Comparison of ENCODE assay signal across 1 cellular context in the genomic region with DNA sequence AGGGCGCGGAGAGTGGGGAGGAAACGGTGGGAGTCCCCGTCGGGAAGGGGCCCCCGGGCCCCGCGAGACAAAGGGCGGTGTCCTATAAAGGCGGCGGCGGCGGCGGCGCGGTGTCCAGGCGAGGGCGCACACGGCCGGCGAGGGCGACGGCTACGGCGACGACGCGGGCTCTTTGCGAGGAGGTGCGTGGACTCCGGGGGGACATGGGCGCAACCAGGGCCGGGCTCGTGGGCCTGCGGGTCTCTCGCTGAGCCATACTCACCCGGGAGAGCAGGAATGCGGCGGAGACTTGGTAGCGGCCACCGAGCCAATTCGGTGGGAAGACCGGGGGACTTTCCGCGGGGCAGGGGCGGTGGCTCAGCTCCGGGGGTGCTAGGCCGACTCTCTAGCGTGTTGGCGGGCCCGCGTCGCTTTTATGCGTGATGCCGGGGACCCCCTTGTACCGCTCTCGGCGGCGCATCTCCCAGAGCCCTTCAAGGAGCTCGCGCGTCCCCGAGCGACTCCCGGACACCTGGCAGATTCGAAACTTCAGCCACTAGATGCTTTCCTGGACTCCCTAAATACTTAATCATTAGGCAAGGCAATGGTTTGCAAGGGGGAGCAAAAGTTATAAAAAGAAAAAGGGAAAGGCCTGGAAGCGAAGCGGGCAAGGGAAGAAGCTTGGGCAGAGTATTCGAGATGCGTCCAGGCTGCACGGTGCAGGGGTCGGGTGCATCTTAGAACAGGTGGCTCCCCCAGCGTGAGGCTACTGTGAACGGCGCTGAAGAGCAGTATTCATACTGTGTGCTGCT.
TF ChIP-seq lines count a peak whose summit lies in the region.

No MANE protein-coding gene starts in this region.

TF ChIP-seq in HepG2, 621 proteins besides CTCF, POLR2A, EP300 and RAD21 (continued from another document and continues in another):
- TF ChIP-seq, protein P1, sequence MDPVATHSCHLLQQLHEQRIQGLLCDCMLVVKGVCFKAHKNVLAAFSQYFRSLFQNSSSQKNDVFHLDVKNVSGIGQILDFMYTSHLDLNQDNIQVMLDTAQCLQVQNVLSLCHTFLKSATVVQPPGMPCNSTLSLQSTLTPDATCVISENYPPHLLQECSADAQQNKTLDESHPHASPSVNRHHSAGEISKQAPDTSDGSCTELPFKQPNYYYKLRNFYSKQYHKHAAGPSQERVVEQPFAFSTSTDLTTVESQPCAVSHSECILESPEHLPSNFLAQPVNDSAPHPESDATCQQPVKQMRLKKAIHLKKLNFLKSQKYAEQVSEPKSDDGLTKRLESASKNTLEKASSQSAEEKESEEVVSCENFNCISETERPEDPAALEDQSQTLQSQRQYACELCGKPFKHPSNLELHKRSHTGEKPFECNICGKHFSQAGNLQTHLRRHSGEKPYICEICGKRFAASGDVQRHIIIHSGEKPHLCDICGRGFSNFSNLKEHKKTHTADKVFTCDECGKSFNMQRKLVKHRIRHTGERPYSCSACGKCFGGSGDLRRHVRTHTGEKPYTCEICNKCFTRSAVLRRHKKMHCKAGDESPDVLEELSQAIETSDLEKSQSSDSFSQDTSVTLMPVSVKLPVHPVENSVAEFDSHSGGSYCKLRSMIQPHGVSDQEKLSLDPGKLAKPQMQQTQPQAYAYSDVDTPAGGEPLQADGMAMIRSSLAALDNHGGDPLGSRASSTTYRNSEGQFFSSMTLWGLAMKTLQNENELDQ (CRISPR knock-in tag; IDR thresholded peaks at IDR 0.05; ENCODE audit: borderline replicate concordance): no peak
- TF ChIP-seq ZFP36L2 (CRISPR knock-in tag; IDR thresholded peaks at IDR 0.05): no peak
- TF ChIP-seq ZNF747 (CRISPR knock-in tag; IDR thresholded peaks at IDR 0.05; ENCODE audit: borderline replicate concordance): no peak
- no peak for TF ChIP-seq HNF4A (CRISPR knock-in tag; IDR thresholded peaks at IDR 0.05)
- TF ChIP-seq, protein P2, sequence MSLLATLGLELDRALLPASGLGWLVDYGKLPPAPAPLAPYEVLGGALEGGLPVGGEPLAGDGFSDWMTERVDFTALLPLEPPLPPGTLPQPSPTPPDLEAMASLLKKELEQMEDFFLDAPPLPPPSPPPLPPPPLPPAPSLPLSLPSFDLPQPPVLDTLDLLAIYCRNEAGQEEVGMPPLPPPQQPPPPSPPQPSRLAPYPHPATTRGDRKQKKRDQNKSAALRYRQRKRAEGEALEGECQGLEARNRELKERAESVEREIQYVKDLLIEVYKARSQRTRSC (CRISPR knock-in tag; IDR thresholded peaks at IDR 0.05; ENCODE audit: low read depth): no peak
- TF ChIP-seq ZBTB20 (CRISPR knock-in tag; IDR thresholded peaks at IDR 0.05; ENCODE audit: borderline replicate concordance, low read depth): no peak
- TF ChIP-seq FOXM1 (CRISPR knock-in tag; IDR thresholded peaks at IDR 0.05): no peak
- no peak for TF ChIP-seq ZNF160 (CRISPR knock-in tag; IDR thresholded peaks at IDR 0.05)
- no peak for TF ChIP-seq NFYC (CRISPR knock-in tag; IDR thresholded peaks at IDR 0.05)
- no peak for TF ChIP-seq TIGD3 (CRISPR knock-in tag; IDR thresholded peaks at IDR 0.05; ENCODE audit: borderline replicate concordance)
- no peak for TF ChIP-seq ZBTB44 (CRISPR knock-in tag; IDR thresholded peaks at IDR 0.05)
- TF ChIP-seq ZNF136 (CRISPR knock-in tag; IDR thresholded peaks at IDR 0.05; ENCODE audit: low read depth): no peak
- no peak for TF ChIP-seq DMAP1 (CRISPR knock-in tag; IDR thresholded peaks at IDR 0.05)
- 0 out of 2 replicates have a peak, but pooled peaks have one; percentile 26 for TF ChIP-seq KAT8 (CRISPR knock-in tag; IDR thresholded peaks at IDR 0.05)
- no peak for TF ChIP-seq HNRNPUL1 (IDR thresholded peaks at IDR 0.05; ENCODE audit: low read depth, low read length)
- TF ChIP-seq FOXA1 (IDR thresholded peaks at IDR 0.05): no peak
- no peak for TF ChIP-seq FOXA1 (CRISPR knock-in tag; IDR thresholded peaks at IDR 0.05)
- TF ChIP-seq IKZF5 (CRISPR knock-in tag; IDR thresholded peaks at IDR 0.05): peak; percentile 30; the same call in 1 of the 2 replicates
- no peak for TF ChIP-seq ZBTB37 (CRISPR knock-in tag; IDR thresholded peaks at IDR 0.05)
- TF ChIP-seq ZNF576 (CRISPR knock-in tag; IDR thresholded peaks at IDR 0.05): no peak
- TF ChIP-seq CBFB (CRISPR knock-in tag; IDR thresholded peaks at IDR 0.05): no peak
- no peak for TF ChIP-seq RORA (CRISPR knock-in tag; IDR thresholded peaks at IDR 0.05)
- TF ChIP-seq, protein P3, sequence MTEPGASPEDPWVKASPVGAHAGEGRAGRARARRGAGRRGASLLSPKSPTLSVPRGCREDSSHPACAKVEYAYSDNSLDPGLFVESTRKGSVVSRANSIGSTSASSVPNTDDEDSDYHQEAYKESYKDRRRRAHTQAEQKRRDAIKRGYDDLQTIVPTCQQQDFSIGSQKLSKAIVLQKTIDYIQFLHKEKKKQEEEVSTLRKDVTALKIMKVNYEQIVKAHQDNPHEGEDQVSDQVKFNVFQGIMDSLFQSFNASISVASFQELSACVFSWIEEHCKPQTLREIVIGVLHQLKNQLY (CRISPR knock-in tag; IDR thresholded peaks at IDR 0.05): no peak
- TF ChIP-seq RARA (CRISPR knock-in tag; IDR thresholded peaks at IDR 0.05): no peak
- no peak for TF ChIP-seq ZNF407 (CRISPR knock-in tag; IDR thresholded peaks at IDR 0.05; ENCODE audit: not compliant biosample characterization)
- no peak for TF ChIP-seq HNRNPL (IDR thresholded peaks at IDR 0.05; ENCODE audit: low read depth, low read length)
- TF ChIP-seq ZSCAN22 (CRISPR knock-in tag; IDR thresholded peaks at IDR 0.05): no peak
- no peak for TF ChIP-seq ZNF326 (CRISPR knock-in tag; IDR thresholded peaks at IDR 0.05; ENCODE audit: borderline replicate concordance)
- no peak for TF ChIP-seq ZNF792 (CRISPR knock-in tag; IDR thresholded peaks at IDR 0.05)
- TF ChIP-seq ZNF883 (CRISPR knock-in tag; IDR thresholded peaks at IDR 0.05; ENCODE audit: not compliant biosample characterization): peak; percentile 61
- no peak for TF ChIP-seq RBM39 (IDR thresholded peaks at IDR 0.05; ENCODE audit: low read depth, low read length, poor library complexity, severe bottlenecking)
- no peak for TF ChIP-seq ZNF660 (CRISPR knock-in tag; IDR thresholded peaks at IDR 0.05; ENCODE audit: borderline replicate concordance, low read depth)
- peak; percentile 69 for TF ChIP-seq TFDP2 (CRISPR knock-in tag; IDR thresholded peaks at IDR 0.05)
- TF ChIP-seq TOPORS (CRISPR knock-in tag; IDR thresholded peaks at IDR 0.05): peak; percentile 65; the same call in 1 of the 2 replicates
- TF ChIP-seq MAFK (conservative IDR thresholded peaks at IDR 0.05 in 1 of 2, IDR thresholded peaks at IDR 0.05 in 1 of 2; ENCODE audit: low read length in 2 of 2): no peak
- TF ChIP-seq ZNF564 (CRISPR knock-in tag; IDR thresholded peaks at IDR 0.05): 0 out of 2 replicates have a peak, but pooled peaks have one; percentile 25
- TF ChIP-seq ZNF678 (CRISPR knock-in tag; IDR thresholded peaks at IDR 0.05): no peak
- TF ChIP-seq ZNF143 (CRISPR knock-in tag; IDR thresholded peaks at IDR 0.05): no peak
- TF ChIP-seq HHEX (CRISPR knock-in tag; IDR thresholded peaks at IDR 0.05): no peak
- TF ChIP-seq SIN3B (IDR thresholded peaks at IDR 0.05; ENCODE audit: low read length): no peak
